ENCODE assay signal across 9 cellular contexts in the genomic region with DNA sequence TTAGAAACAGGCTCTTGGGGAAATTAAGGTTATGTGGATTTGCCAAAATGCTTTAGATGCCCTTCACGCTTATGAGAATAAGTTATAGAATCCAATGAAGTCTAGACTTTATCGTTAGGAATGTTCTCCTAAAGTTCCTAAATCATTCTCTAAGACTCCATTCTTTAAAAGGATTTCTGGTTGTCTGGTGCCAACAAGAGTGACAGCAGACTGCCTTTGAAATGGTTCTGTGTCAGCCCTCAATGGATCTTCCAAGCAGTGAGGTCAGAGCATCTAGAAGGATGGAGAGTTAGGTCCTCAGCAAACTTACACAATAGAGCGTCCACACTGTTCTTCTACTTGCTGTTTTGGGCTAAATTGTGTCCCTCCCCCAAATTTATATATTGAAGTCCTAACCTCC.
"Had no signal": no experiment of that assay in that cellular context is flagged by ENCODE, and none has a peak within 500 bp of the region (broad histone marks: within the 10 kb centered on the region; RNA-seq: fewer than 3 reads in every experiment).

No MANE protein-coding gene starts in this region.

- H3K4me3 ChIP-seq: GM23248, GM23338, HAP-1 had no signal

- H3K4me3 Mint-ChIP-seq: GM23338, H9, HFFc6 had no signal

- H3K36me3 ChIP-seq: HAP-1 had no signal

- H3K4me1 Mint-ChIP-seq: GM23338, H9 had no signal

- H3K9me3 Mint-ChIP-seq: H9 had no signal

- DNase-seq: GM23248, GOT3, H7, H9, HCEC 1CT, HFFc6 had no signal

- H3K27ac ChIP-seq: GM23248 had no signal

- H3K9me3 ChIP-seq: HAP-1 had no signal

- H3K4me1 ChIP-seq: HAP-1 had no signal

- H3K27ac Mint-ChIP-seq: GM23338, H9, HFFc6 had no signal

- ATAC-seq: GM23338, HCT116 had no signal
